Comparison of ENCODE assay signal across 8 cellular contexts in genomic region chr7:6375346-6376101, GRCh38. TPM values are rescaled to one million over a fixed set of nuclear protein-coding genes. Genes with fewer than 3 reads are reported as not detected.
DNase-seq lines count a peak whose midpoint lies in the region; ATAC-seq and TF ChIP-seq lines count a peak whose summit lies in the region.

No MANE protein-coding gene starts in this region.

- peaks cover 32% of the 10 kb centered on the region for H3K4me1 Mint-ChIP-seq in WTC11

- TF ChIP-seq CTCF in WTC11 (IDR thresholded peaks at IDR 0.05) (no peak), epithelial cell of esophagus (IDR thresholded peaks at IDR 0.05; ENCODE audit: insufficient read depth, low read depth, low read length, missing control alignments) (no peak)

- H3K4me3 ChIP-seq in epithelial cell of esophagus (ENCODE audit: low read length) (peak overlapping the region; percentile 88), neuron (ENCODE audit: low read length) (peak overlapping the region; percentile 96)

- peaks cover 7% of the 10 kb centered on the region for H3K36me3 ChIP-seq in neuron (ENCODE audit: insufficient read depth, low read length)

- DNase-seq in stimulated activated CD4-positive, alpha-beta T cell treated with anti-CD3 and anti-CD28 coated beads, Interleukin-4, amount 100 ng/mL, for 24 hours: peak; percentile 9
- DNase-seq in stimulated activated CD4-positive, alpha-beta T cell treated with anti-CD3 and anti-CD28 coated beads, Interleukin-1b, Interleukin-23, amount 100 ng/mL, for 48 hours: no peak
- no peak for DNase-seq in WTC11 (ENCODE audit: low spot score)
- no peak for DNase-seq in epithelial cell of esophagus (ENCODE audit: low read depth)
- no peak for DNase-seq in NCI-H2107 (lab: John Stamatoyannopoulos, UW)

- H2AFZ ChIP-seq in neuron (ENCODE audit: low read depth, low read length): no peak overlapping the region

- H3K27me3 Mint-ChIP-seq in WTC11 (ENCODE audit: low read depth): no peaks in the 10 kb centered on the region

- no peaks in the 10 kb centered on the region for H3K9me3 ChIP-seq in neuron (ENCODE audit: low read length)

- peaks cover 14% of the 10 kb centered on the region for H3K36me3 Mint-ChIP-seq in WTC11

- H3K4me3 Mint-ChIP-seq in WTC11: peak overlapping the region; percentile 91

- POLR2A ChIA-PET in WTC11 (lab: Charles Lee): no interaction called here

- ATAC-seq in WTC11 (no peak), GM19035 (IDR thresholded peaks at IDR 0.05; ENCODE audit: unreplicated experiment) (no peak), HG03039 (IDR thresholded peaks at IDR 0.05; ENCODE audit: unreplicated experiment) (no peak)

- no peaks in the 10 kb centered on the region for H3K9me3 Mint-ChIP-seq in WTC11

- H3K27ac Mint-ChIP-seq in WTC11: peak overlapping the region; percentile 95

- peaks cover 10% of the 10 kb centered on the region for H3K4me1 ChIP-seq in neuron (ENCODE audit: insufficient read depth, low read length)

- no peaks in the 10 kb centered on the region for H3K27me3 ChIP-seq in neuron (ENCODE audit: insufficient read depth, low read length)

- CTCF ChIA-PET in WTC11 (lab: Charles Lee): no interaction called here

TF ChIP-seq in WTC11, 78 proteins besides CTCF, POLR2A, EP300 and RAD21:
- TF ChIP-seq GTF2I (CRISPR knock-in tag; conservative IDR thresholded peaks at IDR 0.05): peak; percentile 98
- TF ChIP-seq IRF1 (CRISPR knock-in tag; IDR thresholded peaks at IDR 0.05): no peak
- TF ChIP-seq E2F4 (CRISPR knock-in tag; IDR thresholded peaks at IDR 0.05; ENCODE audit: borderline replicate concordance, low read depth): no peak
- no peak for TF ChIP-seq ETV6 (CRISPR knock-in tag; IDR thresholded peaks at IDR 0.05)
- no peak for TF ChIP-seq NR3C1 (CRISPR knock-in tag; conservative IDR thresholded peaks at IDR 0.05; ENCODE audit: low read depth)
- TF ChIP-seq ZNF263 (CRISPR knock-in tag; IDR thresholded peaks at IDR 0.05; ENCODE audit: low read depth): no peak
- no peak for TF ChIP-seq EMX1 (CRISPR knock-in tag; IDR thresholded peaks at IDR 0.05)
- TF ChIP-seq PRDM15 (CRISPR knock-in tag; IDR thresholded peaks at IDR 0.05): no peak
- TF ChIP-seq PREB (CRISPR knock-in tag; IDR thresholded peaks at IDR 0.05; ENCODE audit: borderline replicate concordance): no peak
- no peak for TF ChIP-seq JUN (CRISPR knock-in tag; IDR thresholded peaks at IDR 0.05)
- TF ChIP-seq ZNF121 (CRISPR knock-in tag; IDR thresholded peaks at IDR 0.05): peak; percentile 98
- no peak for TF ChIP-seq ELF4 (CRISPR knock-in tag; IDR thresholded peaks at IDR 0.05; ENCODE audit: low read depth)
- no peak for TF ChIP-seq NR1H2 (CRISPR knock-in tag; IDR thresholded peaks at IDR 0.05)
- no peak for TF ChIP-seq TEAD1 (CRISPR knock-in tag; IDR thresholded peaks at IDR 0.05)
- TF ChIP-seq ZNF219 (CRISPR knock-in tag; IDR thresholded peaks at IDR 0.05; ENCODE audit: borderline replicate concordance): no peak
- no peak for TF ChIP-seq MAX (CRISPR knock-in tag; IDR thresholded peaks at IDR 0.05)

RNA-seq across cellular contexts. Expression of gene RAC1, which starts 1.2 kb away (rescaled TPM):
- total RNA-seq in WTC11 (2021): 260 to 281 TPM (median 260 TPM) in 3 replicates

RNA-seq across cellular contexts. Expression of gene FAM220A, which starts 26.8 kb away (rescaled TPM):
- 20.0 to 22.5 TPM (median 21.6 TPM) in 3 replicates for total RNA-seq in WTC11 (2021)
